Comparison of ENCODE assay signal across 16 cellular contexts in the genomic region with DNA sequence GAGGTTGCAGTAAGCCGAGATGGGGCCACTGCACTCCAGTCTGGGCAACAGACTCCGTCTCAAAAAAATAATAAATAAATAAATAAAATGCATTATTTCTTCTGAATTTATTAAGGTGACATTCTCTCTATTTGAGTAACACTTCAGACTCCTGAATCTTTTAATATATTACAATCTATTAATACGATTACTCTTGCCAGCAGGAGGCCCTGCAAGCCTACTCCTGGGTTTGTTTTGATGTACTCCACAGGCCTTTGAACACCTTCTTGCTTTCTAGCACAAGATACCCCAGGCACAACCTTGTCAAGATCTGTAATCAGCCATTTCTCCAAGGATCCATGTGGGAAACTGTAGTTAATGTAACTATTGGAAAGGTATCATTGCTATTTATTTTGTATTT.
DNase-seq lines count a peak whose midpoint lies in the region; ATAC-seq, FAIRE-seq and TF ChIP-seq lines count a peak whose summit lies in the region.
"Had no signal": no experiment of that assay in that cellular context is flagged by ENCODE, and none has a peak within 500 bp of the region (broad histone marks: within the 10 kb centered on the region; RNA-seq: fewer than 3 reads in every experiment).

No MANE protein-coding gene starts in this region.

- no peak for TF ChIP-seq POLR2A in esophagus muscularis mucosa (IDR thresholded peaks at IDR 0.05; ENCODE audit: low read depth)

- peaks cover 4 to 26% (median 11%) of the 10 kb centered on the region in 4 donors for H3K4me1 ChIP-seq in esophagus muscularis mucosa

- DNase-seq in DMS153 treated with DMSO at 0.1 percent for 48 hours (lab: John Stamatoyannopoulos, UW; ENCODE audit: unreplicated experiment) (peak; percentile 51), NAMALWA (ENCODE audit: low spot score) (peak; percentile 20), bronchial epithelial cell (ENCODE audit: low read depth) (no peak), myocyte (ENCODE audit: low read depth) (peak; percentile 39), esophagus muscularis mucosa (ENCODE audit: extremely low spot score) (no peak), MG63 (no peak), SKM-1 treated with dmso at 0.1 percent for 144 hours (lab: John Stamatoyannopoulos, UW; ENCODE audit: unreplicated experiment) (no peak)
- DNase-seq: activated CD8-positive, alpha-beta T cell treated with anti-CD3 and anti-CD28 coated beads, Interleukin-2, amount 10 ng/mL, durations not matched to agents 7 days and 5 days; amniotic stem cell; colonic mucosa; heart left ventricle; naive B cell had no signal

- no peak overlapping the region for H3K27ac ChIP-seq in esophagus muscularis mucosa (replicated peaks in 1 of 4)
- H3K27ac ChIP-seq: heart left ventricle, suprapubic skin had no signal

- no peak overlapping the region for H3K4me3 ChIP-seq in bronchial epithelial cell (ENCODE audit: low read depth, low read length)
- no peak overlapping the region for H3K4me3 ChIP-seq in esophagus muscularis mucosa
- H3K4me3 ChIP-seq in MG63: no peak overlapping the region
- H3K4me3 ChIP-seq: colonic mucosa, heart left ventricle, prostate gland, suprapubic skin had no signal

- no peaks in the 10 kb centered on the region for H3K27me3 ChIP-seq in bronchial epithelial cell (ENCODE audit: control insufficient read depth, insufficient read depth, low read length)
- H3K27me3 ChIP-seq in esophagus muscularis mucosa: no peaks in the 10 kb centered on the region
- H3K27me3 ChIP-seq in MG63: no peaks in the 10 kb centered on the region
- H3K27me3 ChIP-seq: colonic mucosa, heart left ventricle, suprapubic skin had no signal

- TF ChIP-seq EP300 in esophagus muscularis mucosa (IDR thresholded peaks at IDR 0.05): no peak

- no peak for FAIRE-seq in bronchial epithelial cell (lab: Jason Lieb, UNC)
- FAIRE-seq: GM12891 had no signal

- no peaks in the 10 kb centered on the region for H3K36me3 ChIP-seq in bronchial epithelial cell (ENCODE audit: control insufficient read depth, insufficient read depth, low read length)
- no peaks in the 10 kb centered on the region for H3K36me3 ChIP-seq in esophagus muscularis mucosa
- H3K36me3 ChIP-seq in MG63: no peaks in the 10 kb centered on the region
- H3K36me3 ChIP-seq: colonic mucosa, heart left ventricle, prostate gland, suprapubic skin had no signal

- 93% methylated on average over 3 of the region's 3 CpGs for WGBS in esophagus muscularis mucosa

- TF ChIP-seq CTCF in bronchial epithelial cell (IDR thresholded peaks at IDR 0.05; ENCODE audit: insufficient read depth, low read length, severe bottlenecking): peak; percentile 1
- TF ChIP-seq CTCF in esophagus muscularis mucosa (IDR thresholded peaks at IDR 0.05): peak in 1 of 3 experiments; percentile 9

- no peak for ATAC-seq in HG03175 (IDR thresholded peaks at IDR 0.05; ENCODE audit: unreplicated experiment)
- ATAC-seq: activated CD8-positive, alpha-beta T cell treated with anti-CD3 and anti-CD28 coated beads, Interleukin-2, amount 10 ng/mL, durations not matched to agents 7 days and 5 days; heart left ventricle had no signal

- H3K9me3 ChIP-seq in esophagus muscularis mucosa (no peaks in the 10 kb centered on the region), MG63 (no peaks in the 10 kb centered on the region)
- H3K9me3 ChIP-seq: colonic mucosa, heart left ventricle, prostate gland, suprapubic skin had no signal

- intact Hi-C loops in esophagus muscularis mucosa (cut with DNase I): no loop called here

Comparison
In these comparisons a context has a peak if more than half of its experiments do, and no peak if none do; other contexts are left out.
1. DNase-seq: peak in DMS153 treated with DMSO at 0.1 percent for 48 hours (single experiment), NAMALWA (single experiment) and myocyte (single experiment); none in bronchial epithelial cell (single experiment), esophagus muscularis mucosa (single experiment), MG63 (single experiment) and SKM-1 treated with dmso at 0.1 percent for 144 hours (single experiment).